Comparison of ENCODE assay signal across 21 cellular contexts in genomic region chr12:58139894-58140293, GRCh38.
"Had no signal": no experiment of that assay in that cellular context is flagged by ENCODE, and none has a peak within 500 bp of the region (broad histone marks: within the 10 kb centered on the region; RNA-seq: fewer than 3 reads in every experiment).

No MANE protein-coding gene starts in this region.

- H3K27ac ChIP-seq: heart right ventricle, lower lobe of right lung, tibial nerve had no signal

- H3K4me3 Mint-ChIP-seq: activated CD4-positive, alpha-beta memory T cell treated with anti-CD3 and anti-CD28 coated beads, Interleukin-2, amount 10 ng/mL, durations not matched to agents 7 days and 5 days; activated CD4-positive, alpha-beta T cell treated with anti-CD3 and anti-CD28 coated beads, Interleukin-2, amount 10 ng/mL, durations not matched to agents 24 days and 14 days; activated naive CD4-positive, alpha-beta T cell treated with anti-CD3 and anti-CD28 coated beads, Interleukin-2, amount 10 ng/mL, durations not matched to agents 7 days and 5 days; naive B cell; stimulated activated effector memory CD8-positive, alpha-beta T cell treated with anti-CD3 and anti-CD28 coated beads, Interleukin-12 subunit alpha, Interleukin-12 subunit beta, amount 100 ng/mL, for 72 hours; stimulated activated naive CD8-positive, alpha-beta T cell treated with anti-CD3 and anti-CD28 coated beads, Interleukin-15, amount 100 ng/mL, for 72 hours had no signal

- DNase-seq: activated CD4-positive, alpha-beta memory T cell treated with anti-CD3 and anti-CD28 coated beads, Interleukin-2, amount 10 ng/mL, durations not matched to agents 7 days and 5 days; activated CD4-positive, alpha-beta T cell treated with anti-CD3 and anti-CD28 coated beads, Interleukin-2, amount 10 ng/mL, durations not matched to agents 24 days and 14 days; activated effector memory CD4-positive, alpha-beta T cell treated with anti-CD3 and anti-CD28 coated beads, Interleukin-2, amount 50 U/mL, for 16 hours; activated naive CD4-positive, alpha-beta T cell treated with anti-CD3 and anti-CD28 coated beads, Interleukin-2, amount 10 ng/mL, durations not matched to agents 7 days and 5 days; activated T-cell treated with anti-CD3 and anti-CD28 coated beads for 4 hours; amygdala; cortex of kidney; erythroblast; foreskin fibroblast; heart right ventricle; lower lobe of right lung; naive B cell; occipital lobe; small intestine; stimulated activated CD4-positive, alpha-beta T cell treated with anti-CD3 and anti-CD28 coated beads, Interleukin-2, amount 100 ng/mL, for 24 hours; stimulated activated naive CD8-positive, alpha-beta T cell treated with anti-CD3 and anti-CD28 coated beads, Interleukin-15, amount 100 ng/mL, for 72 hours had no signal

- H3K27ac Mint-ChIP-seq: activated CD4-positive, alpha-beta memory T cell treated with anti-CD3 and anti-CD28 coated beads, Interleukin-2, amount 10 ng/mL, durations not matched to agents 7 days and 5 days; activated CD4-positive, alpha-beta T cell treated with anti-CD3 and anti-CD28 coated beads, Interleukin-2, amount 10 ng/mL, durations not matched to agents 24 days and 14 days; activated naive CD4-positive, alpha-beta T cell treated with anti-CD3 and anti-CD28 coated beads, Interleukin-2, amount 10 ng/mL, durations not matched to agents 7 days and 5 days; naive B cell; stimulated activated effector memory CD8-positive, alpha-beta T cell treated with anti-CD3 and anti-CD28 coated beads, Interleukin-12 subunit alpha, Interleukin-12 subunit beta, amount 100 ng/mL, for 72 hours; stimulated activated naive CD8-positive, alpha-beta T cell treated with anti-CD3 and anti-CD28 coated beads, Interleukin-15, amount 100 ng/mL, for 72 hours had no signal

- H3K4me3 ChIP-seq: heart right ventricle, lower lobe of right lung, tibial nerve had no signal

- H3K36me3 ChIP-seq: heart right ventricle, lower lobe of right lung, tibial nerve had no signal

- ATAC-seq: activated CD4-positive, CD25-positive, alpha-beta regulatory T cell treated with anti-CD3 and anti-CD28 coated beads, Interleukin-2, amount 50 U/mL, for 24 hours; heart right ventricle; left lobe of liver; lower lobe of right lung; sciatic nerve; stimulated activated effector memory CD8-positive, alpha-beta T cell treated with anti-CD3 and anti-CD28 coated beads, Interleukin-12 subunit alpha, Interleukin-12 subunit beta, amount 100 ng/mL, for 72 hours; stimulated activated naive CD8-positive, alpha-beta T cell treated with anti-CD3 and anti-CD28 coated beads, Interleukin-15, amount 100 ng/mL, for 72 hours had no signal

- H3K9me3 Mint-ChIP-seq: activated CD4-positive, alpha-beta memory T cell treated with anti-CD3 and anti-CD28 coated beads, Interleukin-2, amount 10 ng/mL, durations not matched to agents 7 days and 5 days; activated naive CD4-positive, alpha-beta T cell treated with anti-CD3 and anti-CD28 coated beads, Interleukin-2, amount 10 ng/mL, durations not matched to agents 7 days and 5 days; stimulated activated effector memory CD8-positive, alpha-beta T cell treated with anti-CD3 and anti-CD28 coated beads, Interleukin-12 subunit alpha, Interleukin-12 subunit beta, amount 100 ng/mL, for 72 hours had no signal

- H3K27me3 Mint-ChIP-seq: activated CD4-positive, alpha-beta memory T cell treated with anti-CD3 and anti-CD28 coated beads, Interleukin-2, amount 10 ng/mL, durations not matched to agents 7 days and 5 days; activated CD4-positive, alpha-beta T cell treated with anti-CD3 and anti-CD28 coated beads, Interleukin-2, amount 10 ng/mL, durations not matched to agents 24 days and 14 days; activated naive CD4-positive, alpha-beta T cell treated with anti-CD3 and anti-CD28 coated beads, Interleukin-2, amount 10 ng/mL, durations not matched to agents 7 days and 5 days; stimulated activated naive CD8-positive, alpha-beta T cell treated with anti-CD3 and anti-CD28 coated beads, Interleukin-15, amount 100 ng/mL, for 72 hours had no signal

- H3K36me3 Mint-ChIP-seq: activated naive CD4-positive, alpha-beta T cell treated with anti-CD3 and anti-CD28 coated beads, Interleukin-2, amount 10 ng/mL, durations not matched to agents 7 days and 5 days; naive B cell; stimulated activated effector memory CD8-positive, alpha-beta T cell treated with anti-CD3 and anti-CD28 coated beads, Interleukin-12 subunit alpha, Interleukin-12 subunit beta, amount 100 ng/mL, for 72 hours had no signal

- H3K4me1 ChIP-seq: heart right ventricle, lower lobe of right lung, tibial nerve had no signal

- H3K4me1 Mint-ChIP-seq: activated CD4-positive, alpha-beta memory T cell treated with anti-CD3 and anti-CD28 coated beads, Interleukin-2, amount 10 ng/mL, durations not matched to agents 7 days and 5 days; activated CD4-positive, alpha-beta T cell treated with anti-CD3 and anti-CD28 coated beads, Interleukin-2, amount 10 ng/mL, durations not matched to agents 24 days and 14 days; activated naive CD4-positive, alpha-beta T cell treated with anti-CD3 and anti-CD28 coated beads, Interleukin-2, amount 10 ng/mL, durations not matched to agents 7 days and 5 days; naive B cell; stimulated activated effector memory CD8-positive, alpha-beta T cell treated with anti-CD3 and anti-CD28 coated beads, Interleukin-12 subunit alpha, Interleukin-12 subunit beta, amount 100 ng/mL, for 72 hours; stimulated activated naive CD8-positive, alpha-beta T cell treated with anti-CD3 and anti-CD28 coated beads, Interleukin-15, amount 100 ng/mL, for 72 hours had no signal

- H3K27me3 ChIP-seq: heart right ventricle, tibial nerve had no signal
